7 cellular contexts compared by ENCODE assay signal in genomic region chr20:22734946-22735647, GRCh38.
DNase-seq lines count a peak whose midpoint lies in the region; TF ChIP-seq lines count a peak whose summit lies in the region.
"Not testable (repeated sequence)": the region's sequence is repeated elsewhere in the genome, so short reads cannot be mapped to it uniquely, and the experiment has no call there.

No MANE protein-coding gene starts in this region.

- not testable (repeated sequence) for H3K36me3 ChIP-seq in mesendoderm (ENCODE audit: control insufficient read depth, insufficient read depth, low read length)

- H3K4me3 ChIP-seq in HFF-Myc (replicated peaks; ENCODE audit: low read depth, low read length); foreskin fibroblast (ENCODE audit: low read depth in 1 of 2, low read length in 2 of 2); mesendoderm (ENCODE audit: low read length): not testable (repeated sequence)

- H2BK5ac ChIP-seq in mesendoderm (ENCODE audit: low read length): not testable (repeated sequence)

- not testable (repeated sequence) for H2BK120ac ChIP-seq in mesendoderm (ENCODE audit: low read depth, low read length)

- not testable (repeated sequence) for H3K79me1 ChIP-seq in mesendoderm (ENCODE audit: low read length)

- not testable (repeated sequence) for H2AK5ac ChIP-seq in mesendoderm (ENCODE audit: low read length)

- not testable (repeated sequence) for H3K18ac ChIP-seq in mesendoderm (ENCODE audit: low read length)

- DNase-seq in DMS53 treated with DMSO at 0.1 percent for 48 hours (lab: John Stamatoyannopoulos, UW; ENCODE audit: unreplicated experiment) (peak; percentile 16), NCI-H2029 (lab: John Stamatoyannopoulos, UW) (peak; percentile 63), RPMI8226 (peak; percentile 75), amniotic epithelial cell (ENCODE audit: low read depth) (peak; percentile 39), mesendoderm (peak; percentile 63)
- DNase-seq in HFF-Myc (ENCODE audit: extremely low read depth, low read depth); foreskin fibroblast: not testable (repeated sequence)

- not testable (repeated sequence) for H3K4me2 ChIP-seq in mesendoderm (ENCODE audit: low read length)

- not testable (repeated sequence) for H3K56ac ChIP-seq in mesendoderm (ENCODE audit: low read length)

- H3K23ac ChIP-seq in mesendoderm (ENCODE audit: low read length): not testable (repeated sequence)

- not testable (repeated sequence) for H3K79me2 ChIP-seq in mesendoderm (ENCODE audit: control insufficient read depth, insufficient read depth, low read length)

- H4K8ac ChIP-seq in mesendoderm (ENCODE audit: low read depth, low read length): not testable (repeated sequence)

- not testable (repeated sequence) for H3K27me3 ChIP-seq in mesendoderm (ENCODE audit: insufficient read depth, low read length, poor library complexity)

- H3K27ac ChIP-seq in mesendoderm (ENCODE audit: low read depth, low read length): not testable (repeated sequence)

- H2BK15ac ChIP-seq in mesendoderm (replicated peaks; ENCODE audit: low read depth): not testable (repeated sequence)

- peak; percentile 20 for TF ChIP-seq CTCF in HFF-Myc (IDR thresholded peaks at IDR 0.05; ENCODE audit: low read depth, low read length, missing control alignments)
- peak; percentile 23 for TF ChIP-seq CTCF in foreskin fibroblast (IDR thresholded peaks at IDR 0.05; ENCODE audit: low read depth, low read length)

- not testable (repeated sequence) for H4K5ac ChIP-seq in mesendoderm (ENCODE audit: low read length)

- H3K4me1 ChIP-seq in mesendoderm (ENCODE audit: control insufficient read depth, low read depth, low read length): not testable (repeated sequence)

- not testable (repeated sequence) for H3K4ac ChIP-seq in mesendoderm (ENCODE audit: low read depth, low read length)

- WGBS in mesendoderm (ENCODE audit: extremely low coverage, insufficient coverage, low lambda C conversion rate): no CpG with 5 or more reads among the region's 9 CpGs

- not testable (repeated sequence) for H3K9ac ChIP-seq in mesendoderm (ENCODE audit: low read length)
